ENCODE assay signal across 29 cellular contexts in genomic region chr20:48714764-48715163, GRCh38.
DNase-seq lines count a peak whose midpoint lies in the region; TF ChIP-seq lines count a peak whose summit lies in the region.
"Had no signal": no experiment of that assay in that cellular context is flagged by ENCODE, and none has a peak within 500 bp of the region (broad histone marks: within the 10 kb centered on the region; RNA-seq: fewer than 3 reads in every experiment).

No MANE protein-coding gene starts in this region.

- H3K36me3 Mint-ChIP-seq in activated T-cell treated with anti-CD3 and anti-CD28 coated beads, Interleukin-2, amount 50 U/mL, for 24 hours (ENCODE audit: low read depth) = peaks cover 35% of the 10 kb centered on the region
- H3K36me3 Mint-ChIP-seq in activated CD4-positive, alpha-beta memory T cell treated with anti-CD3 and anti-CD28 coated beads, Interleukin-2, amount 10 ng/mL, durations not matched to agents 7 days and 5 days (ENCODE audit: low read depth) = peaks cover 73% of the 10 kb centered on the region

- no peaks in the 10 kb centered on the region for H3K9me3 Mint-ChIP-seq in activated T-cell treated with anti-CD3 and anti-CD28 coated beads, Interleukin-2, amount 50 U/mL, for 24 hours
- H3K9me3 Mint-ChIP-seq in activated CD4-positive, alpha-beta memory T cell treated with anti-CD3 and anti-CD28 coated beads, Interleukin-2, amount 10 ng/mL, durations not matched to agents 7 days and 5 days = peaks cover 2% of the 10 kb centered on the region
- H3K9me3 Mint-ChIP-seq: neural crest cell had no signal

- H3K4me1 Mint-ChIP-seq in activated T-cell treated with anti-CD3 and anti-CD28 coated beads, Interleukin-2, amount 50 U/mL, for 24 hours (ENCODE audit: low read depth) = peaks cover 72% of the 10 kb centered on the region
- peaks cover 77% of the 10 kb centered on the region for H3K4me1 Mint-ChIP-seq in activated CD4-positive, alpha-beta memory T cell treated with anti-CD3 and anti-CD28 coated beads, Interleukin-2, amount 10 ng/mL, durations not matched to agents 7 days and 5 days

- peaks cover 7% of the 10 kb centered on the region for H3K9me3 ChIP-seq in left ventricle myocardium inferior (replicated peaks)
- H3K9me3 ChIP-seq: BE2C, lower lobe of right lung, mucosa of descending colon, Peyer's patch, right atrium auricular region, upper lobe of left lung had no signal

- peaks cover 4% of the 10 kb centered on the region for H3K4me1 ChIP-seq in left ventricle myocardium inferior
- H3K4me1 ChIP-seq: BE2C, right atrium auricular region had no signal

- CTCF ChIA-PET in activated CD4-positive, alpha-beta memory T cell treated with anti-CD3 and anti-CD28 coated beads, Interleukin-2, amount 10 ng/mL, durations not matched to agents 7 days and 5 days (lab: Charles Lee) = interaction anchor here (1.1 to 1.2 kb wide), 2 partner anchors 25 to 57 kb away, joined by 4 to 5 read pairs; no protein-coding TSS in a partner anchor

- no peak for TF ChIP-seq CTCF in dorsolateral prefrontal cortex (IDR thresholded peaks at IDR 0.05 in 54 of 56, conservative IDR thresholded peaks at IDR 0.05 in 2 of 56; ENCODE audit: low read depth in 1 of 56, partially characterized antibody in 56 of 56)
- TF ChIP-seq CTCF in left ventricle myocardium inferior (IDR thresholded peaks at IDR 0.05; ENCODE audit: borderline replicate concordance) = no peak

- POLR2A ChIA-PET in activated CD4-positive, alpha-beta memory T cell treated with anti-CD3 and anti-CD28 coated beads, Interleukin-2, amount 10 ng/mL, durations not matched to agents 7 days and 5 days (lab: Charles Lee) = interaction anchor here (0.8 to 5.2 kb wide), 7 partner anchors 9 to 112 kb away, joined by 3 to 38 read pairs (median 7); partner anchors contain the start of gene PREX1

- H3K4me3 ChIP-seq in dorsolateral prefrontal cortex (no peak overlapping the region), left ventricle myocardium inferior (no peak overlapping the region)
- H3K4me3 ChIP-seq: lower lobe of right lung, mucosa of descending colon, Peyer's patch, right atrium auricular region, smooth muscle cell, upper lobe of left lung had no signal

- H3K27me3 ChIP-seq in dorsolateral prefrontal cortex (no peaks in the 10 kb centered on the region), left ventricle myocardium inferior (ENCODE audit: low read depth) (no peaks in the 10 kb centered on the region)
- H3K27me3 ChIP-seq: BE2C, Peyer's patch, right atrium auricular region, upper lobe of left lung had no signal

- H3K27me3 Mint-ChIP-seq in activated T-cell treated with anti-CD3 and anti-CD28 coated beads, Interleukin-2, amount 50 U/mL, for 24 hours = no peaks in the 10 kb centered on the region
- H3K27me3 Mint-ChIP-seq in activated CD4-positive, alpha-beta memory T cell treated with anti-CD3 and anti-CD28 coated beads, Interleukin-2, amount 10 ng/mL, durations not matched to agents 7 days and 5 days = no peaks in the 10 kb centered on the region

- no peaks in the 10 kb centered on the region for H3K36me3 ChIP-seq in left ventricle myocardium inferior
- H3K36me3 ChIP-seq: BE2C, lower lobe of right lung, right atrium auricular region had no signal

- H3K4me3 Mint-ChIP-seq in activated T-cell treated with anti-CD3 and anti-CD28 coated beads, Interleukin-2, amount 50 U/mL, for 24 hours = no peak overlapping the region
- no peak overlapping the region for H3K4me3 Mint-ChIP-seq in activated CD4-positive, alpha-beta memory T cell treated with anti-CD3 and anti-CD28 coated beads, Interleukin-2, amount 10 ng/mL, durations not matched to agents 7 days and 5 days
- H3K4me3 Mint-ChIP-seq: neural crest cell had no signal

- intact Hi-C loops in dorsolateral prefrontal cortex (cut with DNase I) = no loop called here
- intact Hi-C loops in left ventricle myocardium inferior (cut with micrococcal nuclease) = no loop called here

- H3K27ac Mint-ChIP-seq in activated T-cell treated with anti-CD3 and anti-CD28 coated beads, Interleukin-2, amount 50 U/mL, for 24 hours = peak overlapping the region; percentile 96
- peak overlapping the region; percentile 48 for H3K27ac Mint-ChIP-seq in activated CD4-positive, alpha-beta memory T cell treated with anti-CD3 and anti-CD28 coated beads, Interleukin-2, amount 10 ng/mL, durations not matched to agents 7 days and 5 days

- no peak for DNase-seq in activated T-cell treated with anti-CD3 and anti-CD28 coated beads, Interleukin-2, amount 50 U/mL, for 24 hours
- DNase-seq in activated T-cell treated with anti-CD3 and anti-CD28 coated beads for 4 hours (no peak), dorsolateral prefrontal cortex (no peak), substantia nigra (lab: John Stamatoyannopoulos, UW) (no peak), NCI-H226 (no peak), left ventricle myocardium inferior (no peak)
- no peak for DNase-seq in activated CD4-positive, alpha-beta memory T cell treated with anti-CD3 and anti-CD28 coated beads, Interleukin-2, amount 10 ng/mL, durations not matched to agents 7 days and 5 days
- no peak for DNase-seq in stimulated activated CD4-positive, alpha-beta T cell treated with anti-CD3 and anti-CD28 coated beads, Interleukin-15, amount 100 ng/mL, for 24 hours
- DNase-seq: activated CD4-positive, alpha-beta T cell treated with anti-CD3 and anti-CD28 coated beads for 4 hours; activated CD8-positive, alpha-beta memory T cell treated with anti-CD3 and anti-CD28 coated beads, Interleukin-2, amount 50 U/mL, for 4 hours; activated gamma-delta T cell; BE2C; DMS79; effector CD8-positive, alpha-beta T cell; GDM1; H7; kidney; lower lobe of right lung; mucosa of descending colon; NCI-H1092; NCI-H187 treated with DMSO at 0.1 percent for 48 hours; NCI-H526 treated with DMSO at 0.1 percent for 48 hours; SIG-M5; stimulated activated CD4-positive, alpha-beta T cell treated with anti-CD3 and anti-CD28 coated beads, Interleukin-2, amount 100 ng/mL, for 24 hours; upper lobe of left lung had no signal

- peak overlapping the region in 58 of 59 donors; percentile 3 to 100 (median 97) for H3K27ac ChIP-seq in dorsolateral prefrontal cortex
- H3K27ac ChIP-seq in substantia nigra (ENCODE audit: low read depth, low read length, poor library complexity, severe bottlenecking) = peak overlapping the region; percentile 96
- H3K27ac ChIP-seq in left ventricle myocardium inferior (replicated peaks) = no peak overlapping the region
- H3K27ac ChIP-seq: lower lobe of right lung, Peyer's patch, right atrium auricular region, upper lobe of left lung had no signal
